ENCODE assay signal across 24 cellular contexts in genomic region chr16:8890549-8890921, GRCh38. TPM values are rescaled to one million over a fixed set of nuclear protein-coding genes. Genes with fewer than 3 reads are reported as not detected.
DNase-seq lines count a peak whose midpoint lies in the region; ATAC-seq and TF ChIP-seq lines count a peak whose summit lies in the region.
"Had no signal": no experiment of that assay in that cellular context is flagged by ENCODE, and none has a peak within 500 bp of the region (broad histone marks: within the 10 kb centered on the region; RNA-seq: fewer than 3 reads in every experiment).

No MANE protein-coding gene starts in this region.

- no peaks in the 10 kb centered on the region for H3K27me3 ChIP-seq in gastrocnemius medialis
- H3K27me3 ChIP-seq: right lobe of liver, upper lobe of left lung had no signal

- H3K27ac ChIP-seq in RWPE1 (0 out of 2 replicates have a peak overlapping the region, but pooled peaks have one; percentile 1), gastrocnemius medialis (peak overlapping the region in 3 of 4 donors; percentile 5 to 67 (median 39))
- H3K27ac ChIP-seq: A549, parathyroid adenoma, right lobe of liver, SK-N-MC, upper lobe of left lung, WERI-Rb-1 had no signal

- POLR2A ChIA-PET in RWPE1 (lab: Yijun Ruan, JAX; ENCODE audit: low non-redundant PET): no interaction called here

- peaks cover 73% of the 10 kb centered on the region for H3K36me3 Mint-ChIP-seq in activated T-cell treated with anti-CD3 and anti-CD28 coated beads, Interleukin-2, amount 50 U/mL, for 24 hours (ENCODE audit: low read depth)
- peaks cover 53% of the 10 kb centered on the region for H3K36me3 Mint-ChIP-seq in central memory CD8-positive, alpha-beta T cell (ENCODE audit: insufficient read depth)
- peaks cover 16 to 43% (median 26%) of the 10 kb centered on the region in 3 donors for H3K36me3 Mint-ChIP-seq in immature natural killer cell

- peak overlapping the region; percentile 98 for H3K27ac Mint-ChIP-seq in activated T-cell treated with anti-CD3 and anti-CD28 coated beads, Interleukin-2, amount 50 U/mL, for 24 hours
- peak overlapping the region; percentile 95 for H3K27ac Mint-ChIP-seq in central memory CD8-positive, alpha-beta T cell (ENCODE audit: low read depth)
- H3K27ac Mint-ChIP-seq in immature natural killer cell: peak overlapping the region in 3 of 6 donors; percentile 1 to 66 (median 20)
- H3K27ac Mint-ChIP-seq: activated naive CD8-positive, alpha-beta T cell treated with anti-CD3 and anti-CD28 coated beads, Interleukin-2, amount 10 ng/mL, durations not matched to agents 7 days and 5 days; activated T-helper 1 cell treated with anti-CD3 and anti-CD28 coated beads, Interleukin-12 subunit alpha, Interleukin-12 subunit beta, Interleukin-2, Interleukin-4 antibody, amounts not matched to agents 30 ng/mL and 10 ng/mL and 1 ng/mL, durations not matched to agents 14 hours and 24 hours and 36 hours had no signal

- no peak for DNase-seq in activated T-cell treated with anti-CD3 and anti-CD28 coated beads, Interleukin-2, amount 50 U/mL, for 24 hours
- DNase-seq in activated T-cell treated with anti-CD3 and anti-CD28 coated beads, Interleukin-2, amount 50 U/mL, for 48 hours: no peak
- no peak for DNase-seq in RWPE1 (ENCODE audit: low spot score)
- DNase-seq in central memory CD8-positive, alpha-beta T cell (ENCODE audit: low spot score in 2 of 2): no peak
- DNase-seq in gastrocnemius medialis: no peak
- DNase-seq in omental fat pad (ENCODE audit: low spot score): no peak
- DNase-seq in immature natural killer cell: no peak
- DNase-seq: activated naive CD8-positive, alpha-beta T cell treated with anti-CD3 and anti-CD28 coated beads, Interleukin-2, amount 10 ng/mL, durations not matched to agents 7 days and 5 days; left cardiac atrium; mesenchymal stem cell; NCI-H1092 treated with DMSO at 0.1 percent for 48 hours; NCI-H1930; NCI-H69; RPMI8226; upper lobe of left lung; WERI-Rb-1 had no signal

- in situ Hi-C loops in gastrocnemius medialis (cut with MboI; ENCODE audit: low sequenced_read_pairs in 4 of 4): loop anchor here in 1 of 4 donors (25.0 kb wide), 1 partner anchor 228 kb away; the partner anchor contains the start of gene ABAT

- ATAC-seq in central memory CD8-positive, alpha-beta T cell (replicated peaks; ENCODE audit: extremely low read depth, poor library complexity, severe bottlenecking): no peak
- ATAC-seq in gastrocnemius medialis (no peak), omental fat pad (ENCODE audit: low FRiP score) (no peak), HG02610 (IDR thresholded peaks at IDR 0.05; ENCODE audit: unreplicated experiment) (no peak)
- ATAC-seq: A549, HCT116, left cardiac atrium, right lobe of liver had no signal

- CTCF ChIA-PET in RWPE1 (lab: Yijun Ruan, JAX): no interaction called here

- peaks cover 33% of the 10 kb centered on the region for H3K4me1 Mint-ChIP-seq in activated T-cell treated with anti-CD3 and anti-CD28 coated beads, Interleukin-2, amount 50 U/mL, for 24 hours (ENCODE audit: low read depth)
- peaks cover 18% of the 10 kb centered on the region for H3K4me1 Mint-ChIP-seq in central memory CD8-positive, alpha-beta T cell
- peaks cover 7 to 11% of the 10 kb centered on the region in 2 donors for H3K4me1 Mint-ChIP-seq in immature natural killer cell
- H3K4me1 Mint-ChIP-seq: activated naive CD8-positive, alpha-beta T cell treated with anti-CD3 and anti-CD28 coated beads, Interleukin-2, amount 10 ng/mL, durations not matched to agents 7 days and 5 days had no signal

- no peak overlapping the region for H3K4me3 Mint-ChIP-seq in activated T-cell treated with anti-CD3 and anti-CD28 coated beads, Interleukin-2, amount 50 U/mL, for 24 hours
- no peak overlapping the region for H3K4me3 Mint-ChIP-seq in central memory CD8-positive, alpha-beta T cell
- H3K4me3 Mint-ChIP-seq in immature natural killer cell: no peak overlapping the region
- H3K4me3 Mint-ChIP-seq: activated naive CD8-positive, alpha-beta T cell treated with anti-CD3 and anti-CD28 coated beads, Interleukin-2, amount 10 ng/mL, durations not matched to agents 7 days and 5 days; activated T-helper 1 cell treated with anti-CD3 and anti-CD28 coated beads, Interleukin-12 subunit alpha, Interleukin-12 subunit beta, Interleukin-2, Interleukin-4 antibody, amounts not matched to agents 30 ng/mL and 10 ng/mL and 1 ng/mL, durations not matched to agents 14 hours and 24 hours and 36 hours had no signal

- no peaks in the 10 kb centered on the region for H3K9me3 ChIP-seq in gastrocnemius medialis
- H3K9me3 ChIP-seq: A549, right lobe of liver, upper lobe of left lung had no signal

- intact Hi-C loops in gastrocnemius medialis (cut with DNase I; ENCODE audit: low total_unique reads): loop anchor here (5.0 kb wide), 1 partner anchor 42 kb away; no protein-coding TSS in a partner anchor

- no peak overlapping the region for H3K4me3 ChIP-seq in gastrocnemius medialis
- H3K4me3 ChIP-seq: A549, right lobe of liver, SK-N-MC, upper lobe of left lung had no signal

- TF ChIP-seq POLR2A in gastrocnemius medialis (IDR thresholded peaks at IDR 0.05): no peak

- H3K27me3 Mint-ChIP-seq in activated T-cell treated with anti-CD3 and anti-CD28 coated beads, Interleukin-2, amount 50 U/mL, for 24 hours: peaks cover 5% of the 10 kb centered on the region
- H3K27me3 Mint-ChIP-seq in central memory CD8-positive, alpha-beta T cell: peaks cover 7% of the 10 kb centered on the region
- H3K27me3 Mint-ChIP-seq in immature natural killer cell (ENCODE audit: low read depth in 3 of 3): peaks cover 2 to 11% (median 6%) of the 10 kb centered on the region in 3 donors

- peaks cover 0 to 51% of the 10 kb centered on the region in 2 donors for H3K36me3 ChIP-seq in gastrocnemius medialis

- TF ChIP-seq CTCF in RWPE1 (conservative IDR thresholded peaks at IDR 0.05; ENCODE audit: low read depth) (no peak), gastrocnemius medialis (IDR thresholded peaks at IDR 0.05 in 4 of 5, conservative IDR thresholded peaks at IDR 0.05 in 1 of 5) (no peak), omental fat pad (IDR thresholded peaks at IDR 0.05) (no peak)

- peaks cover 22 to 24% of the 10 kb centered on the region in 2 donors for H3K4me1 ChIP-seq in gastrocnemius medialis
- H3K4me1 ChIP-seq: parathyroid adenoma, right lobe of liver had no signal

- no peaks in the 10 kb centered on the region for H3K9me3 Mint-ChIP-seq in activated T-cell treated with anti-CD3 and anti-CD28 coated beads, Interleukin-2, amount 50 U/mL, for 24 hours
- H3K9me3 Mint-ChIP-seq in central memory CD8-positive, alpha-beta T cell: no peaks in the 10 kb centered on the region
- no peaks in the 10 kb centered on the region for H3K9me3 Mint-ChIP-seq in immature natural killer cell
- H3K9me3 Mint-ChIP-seq: activated naive CD8-positive, alpha-beta T cell treated with anti-CD3 and anti-CD28 coated beads, Interleukin-2, amount 10 ng/mL, durations not matched to agents 7 days and 5 days; activated T-helper 1 cell treated with anti-CD3 and anti-CD28 coated beads, Interleukin-12 subunit alpha, Interleukin-12 subunit beta, Interleukin-2, Interleukin-4 antibody, amounts not matched to agents 30 ng/mL and 10 ng/mL and 1 ng/mL, durations not matched to agents 14 hours and 24 hours and 36 hours had no signal

RNA-seq across cellular contexts. Expression of gene LITAFD, which starts 8.4 kb away (rescaled TPM):
- total RNA-seq in gastrocnemius medialis (not detected), omental fat pad (not detected)
- polyA plus RNA-seq in immature natural killer cell: not detected
- total RNA-seq: activated naive CD8-positive, alpha-beta T cell treated with anti-CD3 and anti-CD28 coated beads, Interleukin-2, amount 10 ng/mL, durations not matched to agents 7 days and 5 days; activated T-helper 1 cell treated with anti-CD3 and anti-CD28 coated beads, Interleukin-12 subunit alpha, Interleukin-12 subunit beta, Interleukin-2, Interleukin-4 antibody, amounts not matched to agents 30 ng/mL and 10 ng/mL and 1 ng/mL, durations not matched to agents 14 hours and 24 hours and 36 hours; left cardiac atrium; right lobe of liver; upper lobe of left lung had no signal
- polyA plus RNA-seq: A549, BJ had no signal

RNA-seq across cellular contexts. Expression of gene CARHSP1, which starts 21.7 kb away (rescaled TPM):
- total RNA-seq in gastrocnemius medialis (10 to 100 TPM; 12.4 to 22.3 (median 18.4) TPM), omental fat pad (100 to 1,000 TPM in 3 of 4 donors, 10 to 100 TPM in 1; 89.3 to 135 (median 124) TPM)
- polyA plus RNA-seq in immature natural killer cell: 10 to 100 TPM; 83.0 to 96.8 (median 92.9) TPM
